ENCODE assay signal across 1 cellular context in genomic region chr1:16498573-16499359, GRCh38.
TF ChIP-seq lines count a peak whose summit lies in the region.

No MANE protein-coding gene starts in this region.

TF ChIP-seq in GM12878, 131 proteins besides CTCF, POLR2A, EP300 and RAD21 (continued from another document):
- TF ChIP-seq NKRF (conservative IDR thresholded peaks at IDR 0.05) (peak; percentile 76), BHLHE40 (IDR thresholded peaks at IDR 0.05; ENCODE audit: borderline replicate concordance in 1 of 2, low read depth in 2 of 2, low read length in 1 of 2) (peak; percentile 19 to 76; a peak in 3 of 4 replicates), IKZF1 (conservative IDR thresholded peaks at IDR 0.05) (peak; percentile 88), NR2F1 (conservative IDR thresholded peaks at IDR 0.05) (peak; percentile 47), JUNB (IDR thresholded peaks at IDR 0.05) (no peak), YBX1 (IDR thresholded peaks at IDR 0.05) (no peak), ZBTB33 (IDR thresholded peaks at IDR 0.05) (no peak), SMARCA5 (IDR thresholded peaks at IDR 0.05) (0 out of 2 replicates have a peak, but pooled peaks have one; percentile 68), GATAD2B (conservative IDR thresholded peaks at IDR 0.05; ENCODE audit: low read depth) (peak; percentile 87), BCLAF1 (IDR thresholded peaks at IDR 0.05) (0 out of 2 replicates have a peak, but pooled peaks have one; percentile 24), ZNF592 (IDR thresholded peaks at IDR 0.05) (0 out of 2 replicates have a peak, but pooled peaks have one; percentile 37), ZNF207 (IDR thresholded peaks at IDR 0.05; ENCODE audit: borderline replicate concordance) (0 out of 2 replicates have a peak, but pooled peaks have one; percentile 32), BACH1 (IDR thresholded peaks at IDR 0.05; ENCODE audit: borderline replicate concordance) (peak; percentile 46; the same call in 1 of the 2 replicates), EGR1 (IDR thresholded peaks at IDR 0.05; ENCODE audit: borderline replicate concordance in 1 of 2, low read depth in 2 of 2, low read length in 2 of 2) (0 out of 3 replicates have a peak, but pooled peaks of 1 of the 2 experiments have one; percentile 66), LARP7 (IDR thresholded peaks at IDR 0.05) (peak; percentile 98), NRF1 (conservative IDR thresholded peaks at IDR 0.05; ENCODE audit: low read depth, low read length) (0 out of 2 replicates have a peak, but pooled peaks have one; percentile 37), ZNF217 (IDR thresholded peaks at IDR 0.05) (peak; percentile 54; the same call in 1 of the 2 replicates), NFYA (IDR thresholded peaks at IDR 0.05; ENCODE audit: borderline replicate concordance, low read depth, low read length) (no peak), HDAC6 (IDR thresholded peaks at IDR 0.05; ENCODE audit: unreplicated experiment) (no peak), ZSCAN29 (IDR thresholded peaks at IDR 0.05) (peak; percentile 18; the same call in 1 of the 2 replicates)
